Comparison of ENCODE assay signal across 1 cellular context in genomic region chr12:65881965-65882413, GRCh38.
TF ChIP-seq lines count a peak whose summit lies in the region.

No MANE protein-coding gene starts in this region.

TF ChIP-seq in GM23338, 12 proteins besides CTCF, POLR2A, EP300 and RAD21 (continued from another document):
- TF ChIP-seq ETS1 (IDR thresholded peaks at IDR 0.05): no peak
TF ChIP-seq in GM23338: peak in this region for 0.
